ENCODE assay signal across 16 cellular contexts in the genomic region with DNA sequence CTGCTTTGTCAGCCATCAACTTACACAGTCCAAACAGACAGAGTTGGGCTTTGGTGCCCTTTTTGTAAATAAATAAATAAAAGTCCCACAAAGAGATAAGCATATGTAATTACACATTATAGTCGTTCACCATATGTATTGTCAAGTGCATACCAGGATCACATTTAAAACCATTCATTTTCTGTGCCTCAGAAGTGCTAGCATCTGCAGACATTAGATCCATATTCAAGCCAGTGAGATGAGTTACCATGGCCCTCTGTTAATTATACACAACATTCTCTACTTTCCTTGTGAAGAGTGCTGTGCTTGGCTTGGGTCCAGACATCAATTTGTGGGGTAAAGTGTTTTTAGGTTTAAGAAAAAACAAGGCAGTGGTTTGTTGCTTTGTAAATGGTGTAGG.
DNase-seq lines count a peak whose midpoint lies in the region; ATAC-seq and TF ChIP-seq lines count a peak whose summit lies in the region.
"Had no signal": no experiment of that assay in that cellular context is flagged by ENCODE, and none has a peak within 500 bp of the region (broad histone marks: within the 10 kb centered on the region; RNA-seq: fewer than 3 reads in every experiment).

No MANE protein-coding gene starts in this region.

- no peaks in the 10 kb centered on the region for H3K9me3 Mint-ChIP-seq in nephron progenitor cell
- H3K9me3 Mint-ChIP-seq: CD8-positive, alpha-beta memory T cell had no signal

- no peak for TF ChIP-seq CTCF in HEK293 (tag by site-specific recombination; IDR thresholded peaks at IDR 0.05)
- TF ChIP-seq CTCF in nephron progenitor cell (IDR thresholded peaks at IDR 0.05), result no peak

- peak; percentile 39 for DNase-seq in NCI-H187 treated with DMSO at 0.1 percent for 48 hours (lab: John Stamatoyannopoulos, UW)
- DNase-seq in NCI-H345 (lab: John Stamatoyannopoulos, UW), result peak; percentile 36
- DNase-seq in nephron progenitor cell, result no peak
- DNase-seq in GF-D8 (lab: John Stamatoyannopoulos, UW), result no peak
- no peak for DNase-seq in stimulated activated CD4-positive, alpha-beta T cell treated with anti-CD3 and anti-CD28 coated beads, Interleukin-12 subunit alpha, Interleukin-12 subunit beta, amount 100 ng/mL, for 4 hours
- DNase-seq: ACHN; C1 segment of cervical spinal cord; CD8-positive, alpha-beta memory T cell; GM23248; KBM-7; NCI-H1694 treated with DMSO at 0.1 percent for 48 hours; Peyer's patch had no signal

- peaks cover 14% of the 10 kb centered on the region for H3K4me1 ChIP-seq in HEK293 (ENCODE audit: control insufficient read depth, insufficient read depth, low read length)
- H3K4me1 ChIP-seq: HAP-1, Peyer's patch had no signal

- ATAC-seq in HG03039 (IDR thresholded peaks at IDR 0.05; ENCODE audit: unreplicated experiment), result no peak
- ATAC-seq: HepG2 had no signal

- CTCF ChIA-PET in HEK293 (lab: Yijun Ruan, JAX), result no interaction called here

- H3K9me3 ChIP-seq in HEK293 (ENCODE audit: control insufficient read depth, insufficient read depth, low read depth, low read length), result no peaks in the 10 kb centered on the region
- H3K9me3 ChIP-seq: HAP-1, Peyer's patch had no signal

- H3K27me3 Mint-ChIP-seq in nephron progenitor cell (ENCODE audit: low read depth, poor library complexity), result peaks cover 4% of the 10 kb centered on the region
- H3K27me3 Mint-ChIP-seq: CD8-positive, alpha-beta memory T cell had no signal

- H3K4me1 Mint-ChIP-seq in nephron progenitor cell, result peaks cover 4% of the 10 kb centered on the region

- H3K4me3 ChIP-seq in HEK293 (ENCODE audit: low read depth, low read length), result no peak overlapping the region
- H3K4me3 ChIP-seq: GM23248, HAP-1, Peyer's patch had no signal

- no peak overlapping the region for H3K27ac ChIP-seq in HEK293 (ENCODE audit: extremely low read depth, low read depth, low read length)
- H3K27ac ChIP-seq: GM23248, Peyer's patch had no signal

- no peaks in the 10 kb centered on the region for H3K36me3 ChIP-seq in HEK293 (ENCODE audit: control insufficient read depth in 2 of 2, insufficient read depth in 1 of 2, low read length in 2 of 2)
- H3K36me3 ChIP-seq: HAP-1, Peyer's patch had no signal

- H3K36me3 Mint-ChIP-seq in nephron progenitor cell (ENCODE audit: low read depth), result peaks cover 15% of the 10 kb centered on the region

- H3K27ac Mint-ChIP-seq in nephron progenitor cell, result peak overlapping the region; percentile 74
- H3K27ac Mint-ChIP-seq: CD8-positive, alpha-beta memory T cell had no signal

- no peak overlapping the region for H3K4me3 Mint-ChIP-seq in nephron progenitor cell
- H3K4me3 Mint-ChIP-seq: CD8-positive, alpha-beta memory T cell had no signal

- POLR2A ChIA-PET in HEK293 (lab: Yijun Ruan, JAX), result no interaction called here

TF ChIP-seq in HEK293, 187 proteins besides CTCF, POLR2A, EP300 and RAD21:
- TF ChIP-seq ZNF174 (tag by site-specific recombination; IDR thresholded peaks at IDR 0.05) (no peak), RBAK (tag by site-specific recombination; IDR thresholded peaks at IDR 0.05) (no peak), ZNF394 (tag by site-specific recombination; IDR thresholded peaks at IDR 0.05; ENCODE audit: borderline replicate concordance) (no peak), OVOL3 (tag by site-specific recombination; IDR thresholded peaks at IDR 0.05) (no peak), ZNF558 (tag by site-specific recombination; IDR thresholded peaks at IDR 0.05) (no peak), ZNF433 (tag by site-specific recombination; IDR thresholded peaks at IDR 0.05; ENCODE audit: low read depth) (no peak), BCL11B (tag by site-specific recombination; IDR thresholded peaks at IDR 0.05; ENCODE audit: low read depth) (no peak), SP7 (tag by site-specific recombination; IDR thresholded peaks at IDR 0.05) (peak; percentile 91), ZNF544 (tag by site-specific recombination; IDR thresholded peaks at IDR 0.05) (no peak)
- TF ChIP-seq, protein P1, sequence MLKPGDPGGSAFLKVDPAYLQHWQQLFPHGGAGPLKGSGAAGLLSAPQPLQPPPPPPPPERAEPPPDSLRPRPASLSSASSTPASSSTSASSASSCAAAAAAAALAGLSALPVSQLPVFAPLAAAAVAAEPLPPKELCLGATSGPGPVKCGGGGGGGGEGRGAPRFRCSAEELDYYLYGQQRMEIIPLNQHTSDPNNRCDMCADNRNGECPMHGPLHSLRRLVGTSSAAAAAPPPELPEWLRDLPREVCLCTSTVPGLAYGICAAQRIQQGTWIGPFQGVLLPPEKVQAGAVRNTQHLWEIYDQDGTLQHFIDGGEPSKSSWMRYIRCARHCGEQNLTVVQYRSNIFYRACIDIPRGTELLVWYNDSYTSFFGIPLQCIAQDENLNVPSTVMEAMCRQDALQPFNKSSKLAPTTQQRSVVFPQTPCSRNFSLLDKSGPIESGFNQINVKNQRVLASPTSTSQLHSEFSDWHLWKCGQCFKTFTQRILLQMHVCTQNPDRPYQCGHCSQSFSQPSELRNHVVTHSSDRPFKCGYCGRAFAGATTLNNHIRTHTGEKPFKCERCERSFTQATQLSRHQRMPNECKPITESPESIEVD (tag by site-specific recombination; IDR thresholded peaks at IDR 0.05), result peak; percentile 37; the same call in 1 of the 2 replicates
- TF ChIP-seq, protein P2, sequence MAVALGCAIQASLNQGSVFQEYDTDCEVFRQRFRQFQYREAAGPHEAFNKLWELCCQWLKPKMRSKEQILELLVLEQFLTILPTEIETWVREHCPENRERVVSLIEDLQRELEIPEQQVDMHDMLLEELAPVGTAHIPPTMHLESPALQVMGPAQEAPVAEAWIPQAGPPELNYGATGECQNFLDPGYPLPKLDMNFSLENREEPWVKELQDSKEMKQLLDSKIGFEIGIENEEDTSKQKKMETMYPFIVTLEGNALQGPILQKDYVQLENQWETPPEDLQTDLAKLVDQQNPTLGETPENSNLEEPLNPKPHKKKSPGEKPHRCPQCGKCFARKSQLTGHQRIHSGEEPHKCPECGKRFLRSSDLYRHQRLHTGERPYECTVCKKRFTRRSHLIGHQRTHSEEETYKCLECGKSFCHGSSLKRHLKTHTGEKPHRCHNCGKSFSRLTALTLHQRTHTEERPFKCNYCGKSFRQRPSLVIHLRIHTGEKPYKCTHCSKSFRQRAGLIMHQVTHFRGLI (tag by site-specific recombination; IDR thresholded peaks at IDR 0.05), result peak; percentile 74; the same call in 1 of the 2 replicates
- TF ChIP-seq, protein P3, sequence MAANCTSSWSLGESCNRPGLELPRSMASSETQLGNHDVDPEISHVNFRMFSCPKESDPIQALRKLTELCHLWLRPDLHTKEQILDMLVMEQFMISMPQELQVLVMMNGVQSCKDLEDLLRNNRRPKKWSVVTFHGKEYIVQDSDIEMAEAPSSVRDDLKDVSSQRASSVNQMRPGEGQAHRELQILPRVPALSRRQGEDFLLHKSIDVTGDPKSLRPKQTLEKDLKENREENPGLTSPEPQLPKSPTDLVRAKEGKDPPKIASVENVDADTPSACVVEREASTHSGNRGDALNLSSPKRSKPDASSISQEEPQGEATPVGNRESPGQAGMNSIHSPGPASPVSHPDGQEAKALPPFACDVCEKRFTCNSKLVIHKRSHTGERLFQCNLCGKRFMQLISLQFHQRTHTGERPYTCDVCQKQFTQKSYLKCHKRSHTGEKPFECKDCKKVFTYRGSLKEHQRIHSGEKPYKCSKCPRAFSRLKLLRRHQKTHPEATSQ (tag by site-specific recombination; IDR thresholded peaks at IDR 0.05), result no peak

Comparison
In these comparisons a context has a peak if more than half of its experiments do, and no peak if none do; other contexts are left out.
1. DNase-seq: peak in NCI-H187 treated with DMSO at 0.1 percent for 48 hours (single experiment) and NCI-H345 (single experiment); none in nephron progenitor cell (single experiment), GF-D8 (single experiment) and stimulated activated CD4-positive, alpha-beta T cell treated with anti-CD3 and anti-CD28 coated beads, Interleukin-12 subunit alpha, Interleukin-12 subunit beta, amount 100 ng/mL, for 4 hours (single experiment).